ENCODE assay signal across 18 cellular contexts in genomic region chr10:49375611-49376010, GRCh38. TPM values are rescaled to one million over a fixed set of nuclear protein-coding genes. Genes with fewer than 3 reads are reported as not detected.
A peak's percentile ranks its signal among the peaks of the same experiment; 100 is the strongest.
DNase-seq lines count a peak whose midpoint lies in the region; ATAC-seq and TF ChIP-seq lines count a peak whose summit lies in the region.
"Had no signal": no experiment of that assay in that cellular context is flagged by ENCODE, and none has a peak within 500 bp of the region (broad histone marks: within the 10 kb centered on the region; RNA-seq: fewer than 3 reads in every experiment).

No MANE protein-coding gene starts in this region.

- 92 to 95% methylated on average over 2 to 3 of the region's 3 CpGs for WGBS in thyroid gland, 2 donors

- DNase-seq in ecto neural progenitor cell (ENCODE audit: low spot score) (peak; percentile 30), left cardiac atrium (no peak), osteocyte (ENCODE audit: extremely low spot score, unreplicated experiment) (peak; percentile 69), thyroid gland (no peak), NCI-H2171 (lab: John Stamatoyannopoulos, UW) (no peak)
- no peak for DNase-seq in activated T-cell treated with anti-CD3 and anti-CD28 coated beads, Interleukin-2, amount 50 U/mL, for 24 hours
- DNase-seq: ACHN; Calu3; CD4-positive, alpha-beta T cell; DMS79; H7; IMR-90 had no signal

- no peaks in the 10 kb centered on the region for H3K9me3 ChIP-seq in thyroid gland
- H3K9me3 ChIP-seq: BLaER1 treated with 17β-estradiol and CSF1 and Interleukin-3, amounts not matched to agents 10 nM and 100 nM had no signal

- peaks cover under 1% of the 10 kb centered on the region for H3K4me1 Mint-ChIP-seq in osteocyte (ENCODE audit: unreplicated experiment)
- no peaks in the 10 kb centered on the region for H3K4me1 Mint-ChIP-seq in activated T-cell treated with anti-CD3 and anti-CD28 coated beads, Interleukin-2, amount 50 U/mL, for 24 hours (ENCODE audit: low read depth)
- H3K4me1 Mint-ChIP-seq: GM23338 had no signal

- ATAC-seq in left cardiac atrium (peak; percentile 24 to 27), HG03095 (IDR thresholded peaks at IDR 0.05; ENCODE audit: unreplicated experiment) (no peak)
- ATAC-seq: GM12878, GM23338 had no signal

- TF ChIP-seq CTCF in C4-2B (conservative IDR thresholded peaks at IDR 0.05) (no peak), osteocyte (IDR thresholded peaks at IDR 0.05) (no peak), thyroid gland (IDR thresholded peaks at IDR 0.05) (no peak)

- no peaks in the 10 kb centered on the region for H3K27me3 ChIP-seq in thyroid gland
- H3K27me3 ChIP-seq: BLaER1 treated with 17β-estradiol and CSF1 and Interleukin-3, amounts not matched to agents 10 nM and 100 nM had no signal

- no peak for TF ChIP-seq POLR2A in thyroid gland (IDR thresholded peaks at IDR 0.05)

- no peaks in the 10 kb centered on the region for H3K4me1 ChIP-seq in thyroid gland

- H3K27me3 Mint-ChIP-seq in osteocyte (ENCODE audit: unreplicated experiment), result peaks cover 50% of the 10 kb centered on the region
- H3K27me3 Mint-ChIP-seq in activated T-cell treated with anti-CD3 and anti-CD28 coated beads, Interleukin-2, amount 50 U/mL, for 24 hours, result peaks cover 7% of the 10 kb centered on the region

- no peaks in the 10 kb centered on the region for H3K36me3 ChIP-seq in thyroid gland
- H3K36me3 ChIP-seq: BLaER1 treated with 17β-estradiol and CSF1 and Interleukin-3, amounts not matched to agents 10 nM and 100 nM had no signal

- H3K36me3 Mint-ChIP-seq in osteocyte (ENCODE audit: unreplicated experiment), result no peaks in the 10 kb centered on the region
- no peaks in the 10 kb centered on the region for H3K36me3 Mint-ChIP-seq in activated T-cell treated with anti-CD3 and anti-CD28 coated beads, Interleukin-2, amount 50 U/mL, for 24 hours (ENCODE audit: low read depth)

- H3K27ac Mint-ChIP-seq in osteocyte (ENCODE audit: unreplicated experiment), result no peak overlapping the region
- H3K27ac Mint-ChIP-seq in activated T-cell treated with anti-CD3 and anti-CD28 coated beads, Interleukin-2, amount 50 U/mL, for 24 hours, result no peak overlapping the region
- H3K27ac Mint-ChIP-seq: CD4-positive, alpha-beta T cell; GM23338 had no signal

- no peaks in the 10 kb centered on the region for H3K9me3 Mint-ChIP-seq in osteocyte (ENCODE audit: unreplicated experiment)
- H3K9me3 Mint-ChIP-seq in activated T-cell treated with anti-CD3 and anti-CD28 coated beads, Interleukin-2, amount 50 U/mL, for 24 hours, result no peaks in the 10 kb centered on the region
- H3K9me3 Mint-ChIP-seq: CD4-positive, alpha-beta T cell; GM23338 had no signal

- H3K27ac ChIP-seq in C4-2B (peak overlapping the region; percentile 9; the same call in 1 of the 2 replicates), thyroid gland (no peak overlapping the region)
- H3K27ac ChIP-seq: BLaER1 treated with 17β-estradiol and CSF1 and Interleukin-3, amounts not matched to agents 10 nM and 100 nM had no signal

- intact Hi-C loops in left cardiac atrium (cut with DNase I) (no loop called here), thyroid gland (cut with DNase I) (no loop called here)

- no peak overlapping the region for H3K4me3 ChIP-seq in thyroid gland (replicated peaks in 1 of 3)
- H3K4me3 ChIP-seq: BLaER1 treated with 17β-estradiol and CSF1 and Interleukin-3, amounts not matched to agents 10 nM and 100 nM; GM12878; GM23338 had no signal

- H3K4me3 Mint-ChIP-seq in osteocyte (ENCODE audit: unreplicated experiment), result no peak overlapping the region
- H3K4me3 Mint-ChIP-seq in activated T-cell treated with anti-CD3 and anti-CD28 coated beads, Interleukin-2, amount 50 U/mL, for 24 hours, result no peak overlapping the region
- H3K4me3 Mint-ChIP-seq: CD4-positive, alpha-beta T cell; GM23338 had no signal

RNA-seq across cellular contexts. Expression of gene DRGX, which starts 20.3 kb away (rescaled TPM):
- total RNA-seq in left cardiac atrium, result not detected
- not detected in 2 replicates for total RNA-seq in osteocyte
- total RNA-seq in thyroid gland, result not detected
- total RNA-seq: A172; Calu3; CD4-positive, alpha-beta T cell; GM12878; GM23338; H7; IMR-90 had no signal

Comparison
In these comparisons a context has a peak if more than half of its experiments do, and no peak if none do; other contexts are left out.
1. DNase-seq: peak in ecto neural progenitor cell (single experiment) and osteocyte (single experiment); none in left cardiac atrium (single experiment), thyroid gland (0 of 2), activated T-cell treated with anti-CD3 and anti-CD28 coated beads, Interleukin-2, amount 50 U/mL, for 24 hours (single experiment) and NCI-H2171 (single experiment).